Comparison of ENCODE assay signal across 1 cellular context in genomic region chr12:15534870-15535269, GRCh38.
TF ChIP-seq lines count a peak whose summit lies in the region.

No MANE protein-coding gene starts in this region.

TF ChIP-seq in IMR-90, 13 proteins besides CTCF, POLR2A, EP300 and RAD21:
- TF ChIP-seq ELK1 (IDR thresholded peaks at IDR 0.05; ENCODE audit: borderline replicate concordance, low read depth, low read length) (no peak), CEBPB (IDR thresholded peaks at IDR 0.05; ENCODE audit: low read depth, low read length) (peak; percentile 80), RFX5 (IDR thresholded peaks at IDR 0.05; ENCODE audit: low read depth, low read length) (no peak), FOS (IDR thresholded peaks at IDR 0.05; ENCODE audit: low read depth, low read length) (no peak), MAZ (IDR thresholded peaks at IDR 0.05; ENCODE audit: borderline replicate concordance, low read depth, low read length) (no peak), MXI1 (IDR thresholded peaks at IDR 0.05; ENCODE audit: borderline replicate concordance, low read depth, low read length) (no peak)
